In the genomic region with DNA sequence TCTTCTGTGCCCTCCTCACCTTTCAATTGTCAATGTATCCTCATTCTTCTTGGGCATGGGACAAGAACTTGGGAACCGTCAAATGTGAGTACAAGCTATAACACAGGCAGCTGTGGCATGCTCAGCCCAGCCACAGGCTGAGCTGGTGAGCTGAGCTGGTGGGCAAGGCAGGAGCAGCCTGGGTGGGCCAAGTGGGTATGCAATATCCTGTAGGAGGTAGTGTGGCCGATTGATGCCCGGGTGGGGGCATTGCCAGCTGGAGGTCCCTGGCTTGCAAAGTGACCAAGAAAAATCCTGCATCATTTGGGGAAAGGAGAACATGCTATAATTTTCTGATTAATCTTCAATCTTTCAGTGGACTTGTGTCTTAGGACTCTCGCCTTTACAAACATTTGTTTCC, we compare ENCODE assay signal across 15 cellular contexts.
DNase-seq lines count a peak whose midpoint lies in the region; ATAC-seq and TF ChIP-seq lines count a peak whose summit lies in the region.
"Had no signal": no experiment of that assay in that cellular context is flagged by ENCODE, and none has a peak within 500 bp of the region (broad histone marks: within the 10 kb centered on the region; RNA-seq: fewer than 3 reads in every experiment).

No MANE protein-coding gene starts in this region.

- H3K4ac ChIP-seq in mesendoderm (ENCODE audit: low read depth, low read length), result no peak overlapping the region

- H3K27me3 ChIP-seq in mesendoderm (ENCODE audit: insufficient read depth, low read length, poor library complexity) (no peaks in the 10 kb centered on the region), aorta (ENCODE audit: control insufficient read depth in 1 of 2, insufficient read depth in 2 of 2, low read length in 1 of 2) (no peaks in the 10 kb centered on the region), left lung (no peaks in the 10 kb centered on the region)

- CTCF ChIA-PET in HEK293 (lab: Yijun Ruan, JAX), result no interaction called here

- no peak overlapping the region for H3K18ac ChIP-seq in mesendoderm (ENCODE audit: low read length)

- POLR2A ChIA-PET in HEK293 (lab: Yijun Ruan, JAX), result no interaction called here

- H2BK120ac ChIP-seq in mesendoderm (ENCODE audit: low read depth, low read length), result no peak overlapping the region

- H3K9ac ChIP-seq in mesendoderm (ENCODE audit: low read length), result no peak overlapping the region
- H3K9ac ChIP-seq: GM23248 had no signal

- intact Hi-C loops in aorta (cut with DNase I), result no loop called here
- intact Hi-C loops in left lung (cut with DNase I), result no loop called here

- H4K8ac ChIP-seq in mesendoderm (ENCODE audit: low read depth, low read length), result no peak overlapping the region

- H2BK5ac ChIP-seq in mesendoderm (ENCODE audit: low read length), result no peak overlapping the region

- H2AK5ac ChIP-seq in mesendoderm (ENCODE audit: low read length), result no peak overlapping the region

- H2BK15ac ChIP-seq in mesendoderm (replicated peaks; ENCODE audit: low read depth), result no peak overlapping the region

- H4K5ac ChIP-seq in mesendoderm (ENCODE audit: low read length), result no peak overlapping the region

- no peaks in the 10 kb centered on the region for H3K36me3 ChIP-seq in HEK293 (ENCODE audit: control insufficient read depth in 2 of 2, insufficient read depth in 1 of 2, low read length in 2 of 2)
- no peaks in the 10 kb centered on the region for H3K36me3 ChIP-seq in mesendoderm (ENCODE audit: control insufficient read depth, insufficient read depth, low read length)
- H3K36me3 ChIP-seq in aorta (ENCODE audit: control insufficient read depth in 1 of 2, insufficient read depth in 2 of 2, low read length in 1 of 2), result no peaks in the 10 kb centered on the region
- H3K36me3 ChIP-seq in left lung, result no peaks in the 10 kb centered on the region

- H3K79me1 ChIP-seq in mesendoderm (ENCODE audit: low read length), result no peaks in the 10 kb centered on the region

- H3K79me2 ChIP-seq in mesendoderm (ENCODE audit: control insufficient read depth, insufficient read depth, low read length), result no peaks in the 10 kb centered on the region

- H3K4me1 ChIP-seq in HEK293 (ENCODE audit: control insufficient read depth, insufficient read depth, low read length), result no peaks in the 10 kb centered on the region
- H3K4me1 ChIP-seq in mesendoderm (ENCODE audit: control insufficient read depth, low read depth, low read length), result no peaks in the 10 kb centered on the region
- no peaks in the 10 kb centered on the region for H3K4me1 ChIP-seq in aorta (ENCODE audit: control insufficient read depth in 1 of 2, insufficient read depth in 2 of 2, low read length in 2 of 2)
- no peaks in the 10 kb centered on the region for H3K4me1 ChIP-seq in left lung

- H3K4me3 ChIP-seq in HEK293 (ENCODE audit: low read depth, low read length) (no peak overlapping the region), mesendoderm (ENCODE audit: low read length) (no peak overlapping the region), aorta (ENCODE audit: low read length in 2 of 2) (no peak overlapping the region), left lung (no peak overlapping the region)
- H3K4me3 ChIP-seq: GM23248 had no signal

- no peak for TF ChIP-seq CTCF in HEK293 (tag by site-specific recombination; IDR thresholded peaks at IDR 0.05)
- TF ChIP-seq CTCF in left lung (IDR thresholded peaks at IDR 0.05), result no peak

- no peak overlapping the region for H3K27ac ChIP-seq in HEK293 (ENCODE audit: extremely low read depth, low read depth, low read length)
- no peak overlapping the region for H3K27ac ChIP-seq in mesendoderm (ENCODE audit: low read depth, low read length)
- no peak overlapping the region for H3K27ac ChIP-seq in aorta (ENCODE audit: low read depth in 1 of 2, low read length in 2 of 2)
- H3K27ac ChIP-seq in left lung, result no peak overlapping the region
- H3K27ac ChIP-seq: GM23248 had no signal

- ATAC-seq in aorta (ENCODE audit: low FRiP score), result peak; percentile 7
- ATAC-seq in left lung, result no peak
- no peak for ATAC-seq in left lobe of liver

- H3K56ac ChIP-seq in mesendoderm (ENCODE audit: low read length), result no peak overlapping the region

- no peaks in the 10 kb centered on the region for H3K9me3 ChIP-seq in HEK293 (ENCODE audit: control insufficient read depth, insufficient read depth, low read depth, low read length)
- peaks cover 3% of the 10 kb centered on the region for H3K9me3 ChIP-seq in aorta (ENCODE audit: control insufficient read depth, low read length)
- H3K9me3 ChIP-seq in left lung, result peaks cover 0 to 10% of the 10 kb centered on the region in 2 donors

- WGBS in mesendoderm (ENCODE audit: extremely low coverage, insufficient coverage, low lambda C conversion rate), result no CpG with 5 or more reads among the region's 4 CpGs
- 93 to 96% methylated on average over 4 of the region's 4 CpGs for WGBS in aorta, 2 donors

- peak; percentile 3 for DNase-seq in RPMI8226
- DNase-seq in mesendoderm, result peak; percentile 16
- no peak for DNase-seq in aorta
- no peak for DNase-seq in left lung
- no peak for DNase-seq in left lobe of liver (ENCODE audit: low spot score)
- DNase-seq in NCI-H226, result no peak
- DNase-seq: C1 segment of cervical spinal cord; Calu3; CD4-positive, alpha-beta T cell; DMS 273 treated with DMSO at 0.1 percent for 48 hours; DMS79 treated with DMSO at 0.1 percent for 48 hours; EL; GM23248; H7 had no signal

- H3K23ac ChIP-seq in mesendoderm (ENCODE audit: low read length), result no peak overlapping the region

- H3K4me2 ChIP-seq in mesendoderm (ENCODE audit: low read length), result no peak overlapping the region

TF ChIP-seq in HEK293, 187 proteins besides CTCF, POLR2A, EP300 and RAD21:
- TF ChIP-seq ZNF658 (tag by site-specific recombination; IDR thresholded peaks at IDR 0.05) (no peak), SCRT1 (tag by site-specific recombination; IDR thresholded peaks at IDR 0.05; ENCODE audit: borderline replicate concordance) (no peak), ZNF426 (tag by site-specific recombination; IDR thresholded peaks at IDR 0.05) (no peak), ZNF292 (tag by site-specific recombination; IDR thresholded peaks at IDR 0.05; ENCODE audit: borderline replicate concordance, low read depth) (no peak), SETDB1 (IDR thresholded peaks at IDR 0.05; ENCODE audit: insufficient read length, low read length) (peak; percentile 20), ZNF571 (tag by site-specific recombination; IDR thresholded peaks at IDR 0.05) (no peak)
- TF ChIP-seq, protein P1, sequence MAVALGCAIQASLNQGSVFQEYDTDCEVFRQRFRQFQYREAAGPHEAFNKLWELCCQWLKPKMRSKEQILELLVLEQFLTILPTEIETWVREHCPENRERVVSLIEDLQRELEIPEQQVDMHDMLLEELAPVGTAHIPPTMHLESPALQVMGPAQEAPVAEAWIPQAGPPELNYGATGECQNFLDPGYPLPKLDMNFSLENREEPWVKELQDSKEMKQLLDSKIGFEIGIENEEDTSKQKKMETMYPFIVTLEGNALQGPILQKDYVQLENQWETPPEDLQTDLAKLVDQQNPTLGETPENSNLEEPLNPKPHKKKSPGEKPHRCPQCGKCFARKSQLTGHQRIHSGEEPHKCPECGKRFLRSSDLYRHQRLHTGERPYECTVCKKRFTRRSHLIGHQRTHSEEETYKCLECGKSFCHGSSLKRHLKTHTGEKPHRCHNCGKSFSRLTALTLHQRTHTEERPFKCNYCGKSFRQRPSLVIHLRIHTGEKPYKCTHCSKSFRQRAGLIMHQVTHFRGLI (tag by site-specific recombination; IDR thresholded peaks at IDR 0.05), result no peak

Comparison
In these comparisons a context has a peak if more than half of its experiments do, and no peak if none do; other contexts are left out.
1. DNase-seq: peak in RPMI8226 (single experiment) and mesendoderm (single experiment); none in aorta (0 of 2), left lung (0 of 2), left lobe of liver (single experiment) and NCI-H226 (single experiment).